13 cellular contexts compared by ENCODE assay signal in genomic region chr15:67198157-67198754, GRCh38. TPM values are rescaled to one million over a fixed set of nuclear protein-coding genes. Genes with fewer than 3 reads are reported as not detected.
A peak's percentile ranks its signal among the peaks of the same experiment; 100 is the strongest.
DNase-seq lines count a peak whose midpoint lies in the region; ATAC-seq and TF ChIP-seq lines count a peak whose summit lies in the region.
"Had no signal": no experiment of that assay in that cellular context is flagged by ENCODE, and none has a peak within 500 bp of the region (broad histone marks: within the 10 kb centered on the region; RNA-seq: fewer than 3 reads in every experiment).

No MANE protein-coding gene starts in this region.

- H3K27me3 Mint-ChIP-seq in activated CD4-positive, alpha-beta T cell treated with anti-CD3 and anti-CD28 coated beads, Interleukin-2, amount 10 ng/mL, durations not matched to agents 7 days and 5 days = no peaks in the 10 kb centered on the region
- H3K27me3 Mint-ChIP-seq in activated naive CD8-positive, alpha-beta T cell treated with anti-CD3 and anti-CD28 coated beads, Interleukin-2, amount 50 U/mL, for 24 hours = no peaks in the 10 kb centered on the region

- H3K4me3 ChIP-seq in skeletal muscle tissue (ENCODE audit: low read length in 3 of 3) = no peak overlapping the region
- no peak overlapping the region for H3K4me3 ChIP-seq in lower leg skin (ENCODE audit: low read depth, poor library complexity, severe bottlenecking)
- H3K4me3 ChIP-seq: sigmoid colon had no signal

- no peak for TF ChIP-seq CTCF in lower leg skin (IDR thresholded peaks at IDR 0.05)

- TF ChIP-seq POLR2A in lower leg skin (IDR thresholded peaks at IDR 0.05) = no peak

- no peaks in the 10 kb centered on the region for H3K27me3 ChIP-seq in skeletal muscle tissue (ENCODE audit: control insufficient read depth in 3 of 3, insufficient read depth in 3 of 3, low read length in 3 of 3)
- H3K27me3 ChIP-seq: sigmoid colon had no signal

- H3K4me3 Mint-ChIP-seq in activated CD4-positive, alpha-beta T cell treated with anti-CD3 and anti-CD28 coated beads, Interleukin-2, amount 10 ng/mL, durations not matched to agents 7 days and 5 days = no peak overlapping the region
- H3K4me3 Mint-ChIP-seq in activated naive CD8-positive, alpha-beta T cell treated with anti-CD3 and anti-CD28 coated beads, Interleukin-2, amount 50 U/mL, for 24 hours = no peak overlapping the region

- H3K36me3 ChIP-seq in skeletal muscle tissue (ENCODE audit: control insufficient read depth in 3 of 3, insufficient read depth in 3 of 3, low read length in 3 of 3) = peaks cover 0 to 2% (median 0%) of the 10 kb centered on the region in 3 donors

- POLR2A ChIA-PET in activated CD4-positive, alpha-beta T cell treated with anti-CD3 and anti-CD28 coated beads, Interleukin-2, amount 10 ng/mL, durations not matched to agents 7 days and 5 days (lab: Charles Lee) = no interaction called here

- 90 to 93% methylated on average over 7 of the region's 7 CpGs for whole genome bisulfite sequencing in lower leg skin, 2 donors

- CTCF ChIA-PET in activated CD4-positive, alpha-beta T cell treated with anti-CD3 and anti-CD28 coated beads, Interleukin-2, amount 10 ng/mL, durations not matched to agents 7 days and 5 days (lab: Charles Lee) = interaction anchor here (0.5 to 1.0 kb wide), 3 partner anchors 34 to 252 kb away, joined by 3 to 4 read pairs (median 3); no protein-coding TSS in a partner anchor

- H3K9ac ChIP-seq in skeletal muscle tissue (ENCODE audit: low read depth in 1 of 3, low read length in 3 of 3) = no peak overlapping the region

- H3K36me3 Mint-ChIP-seq in activated CD4-positive, alpha-beta T cell treated with anti-CD3 and anti-CD28 coated beads, Interleukin-2, amount 10 ng/mL, durations not matched to agents 7 days and 5 days (ENCODE audit: low read depth) = peaks cover 60% of the 10 kb centered on the region
- H3K36me3 Mint-ChIP-seq in activated naive CD8-positive, alpha-beta T cell treated with anti-CD3 and anti-CD28 coated beads, Interleukin-2, amount 50 U/mL, for 24 hours (ENCODE audit: low read depth) = peaks cover 47% of the 10 kb centered on the region

- no peaks in the 10 kb centered on the region for H3K9me3 ChIP-seq in skeletal muscle tissue (ENCODE audit: control insufficient read depth in 3 of 3, low read length in 3 of 3)
- H3K9me3 ChIP-seq: sigmoid colon had no signal

- peak overlapping the region; percentile 83 for H3K27ac ChIP-seq in skeletal muscle tissue (ENCODE audit: low read depth, low read length)
- H3K27ac ChIP-seq: sigmoid colon had no signal

- intact Hi-C loops in lower leg skin (cut with DNase I; ENCODE audit: low total_unique reads) = no loop called here

- H3K27ac Mint-ChIP-seq in activated CD4-positive, alpha-beta T cell treated with anti-CD3 and anti-CD28 coated beads, Interleukin-2, amount 10 ng/mL, durations not matched to agents 7 days and 5 days = peak overlapping the region; percentile 73
- peak overlapping the region; percentile 23 for H3K27ac Mint-ChIP-seq in activated naive CD8-positive, alpha-beta T cell treated with anti-CD3 and anti-CD28 coated beads, Interleukin-2, amount 50 U/mL, for 24 hours

- no peaks in the 10 kb centered on the region for H3K9me3 Mint-ChIP-seq in activated CD4-positive, alpha-beta T cell treated with anti-CD3 and anti-CD28 coated beads, Interleukin-2, amount 10 ng/mL, durations not matched to agents 7 days and 5 days
- H3K9me3 Mint-ChIP-seq in activated naive CD8-positive, alpha-beta T cell treated with anti-CD3 and anti-CD28 coated beads, Interleukin-2, amount 50 U/mL, for 24 hours = no peaks in the 10 kb centered on the region

- peaks cover 70 to 92% (median 75%) of the 10 kb centered on the region in 3 donors for H3K4me1 ChIP-seq in skeletal muscle tissue (ENCODE audit: control insufficient read depth in 3 of 3, insufficient read depth in 3 of 3, low read length in 3 of 3)

- no peak for DNase-seq in activated CD4-positive, alpha-beta T cell treated with anti-CD3 and anti-CD28 coated beads, Interleukin-2, amount 10 ng/mL, durations not matched to agents 7 days and 5 days
- no peak for DNase-seq in activated CD4-positive, alpha-beta T cell treated with anti-CD3 and anti-CD28 coated beads, Interleukin-2, amount 50 U/mL, for 1 hour
- DNase-seq in activated naive CD8-positive, alpha-beta T cell treated with anti-CD3 and anti-CD28 coated beads, Interleukin-2, amount 50 U/mL, for 24 hours = no peak
- DNase-seq in lower leg skin (ENCODE audit: low spot score in 2 of 2) (no peak), superior temporal gyrus (ENCODE audit: extremely low spot score) (no peak)
- DNase-seq in stimulated activated CD4-positive, alpha-beta T cell treated with anti-CD3 and anti-CD28 coated beads, Interleukin-2, amount 100 ng/mL, for 24 hours = no peak
- DNase-seq: activated CD4-positive, alpha-beta T cell treated with anti-CD3 and anti-CD28 coated beads for 4 hours; aorta; NCI-H510A; SHP77 treated with DMSO at 0.1 percent for 48 hours; sigmoid colon had no signal

- ATAC-seq in HG02885 (IDR thresholded peaks at IDR 0.05; ENCODE audit: poor library complexity, unreplicated experiment) = peak; percentile 82
- no peak for ATAC-seq in activated naive CD8-positive, alpha-beta T cell treated with anti-CD3 and anti-CD28 coated beads, Interleukin-2, amount 50 U/mL, for 24 hours

- H3K4me1 Mint-ChIP-seq in activated CD4-positive, alpha-beta T cell treated with anti-CD3 and anti-CD28 coated beads, Interleukin-2, amount 10 ng/mL, durations not matched to agents 7 days and 5 days = peaks cover 20% of the 10 kb centered on the region
- H3K4me1 Mint-ChIP-seq in activated naive CD8-positive, alpha-beta T cell treated with anti-CD3 and anti-CD28 coated beads, Interleukin-2, amount 50 U/mL, for 24 hours = peaks cover 6% of the 10 kb centered on the region

RNA-seq across cellular contexts. Expression of gene AAGAB, which starts 56.2 kb away (rescaled TPM):
- total RNA-seq in activated CD4-positive, alpha-beta T cell treated with anti-CD3 and anti-CD28 coated beads, Interleukin-2, amount 10 ng/mL, durations not matched to agents 7 days and 5 days = 10 to 100 TPM; 45.3 to 46.7 TPM
- 13.6 TPM for total RNA-seq in skeletal muscle tissue
- 10 to 100 TPM; 11.3 to 23.4 (median 17.5) TPM for total RNA-seq in lower leg skin

RNA-seq across cellular contexts. Expression of gene IQCH, which starts 56.3 kb away (rescaled TPM):
- under 1 TPM; 0.77 to 0.89 TPM for total RNA-seq in activated CD4-positive, alpha-beta T cell treated with anti-CD3 and anti-CD28 coated beads, Interleukin-2, amount 10 ng/mL, durations not matched to agents 7 days and 5 days
- total RNA-seq in skeletal muscle tissue = 3.1 TPM
- 1 to 10 TPM in 2 of 4 donors, under 1 TPM in 2; 0.17 to 1.6 (median 0.94) TPM for total RNA-seq in lower leg skin
